In genomic region chr2:158670292-158670691, GRCh38 we compare ENCODE assay signal across 33 cellular contexts.
"Had no signal": no experiment of that assay in that cellular context is flagged by ENCODE, and none has a peak within 500 bp of the region (broad histone marks: within the 10 kb centered on the region; RNA-seq: fewer than 3 reads in every experiment).

No MANE protein-coding gene starts in this region.

- H3K27ac ChIP-seq: adrenal gland, breast epithelium, cardiac muscle cell, colonic mucosa, epithelial cell of prostate, WERI-Rb-1 had no signal

- H3K27me3 ChIP-seq: adrenal gland, breast epithelium, cardiac muscle cell, colonic mucosa had no signal

- H3K36me3 ChIP-seq: breast epithelium, colonic mucosa had no signal

- H3K27ac Mint-ChIP-seq: activated B cell treated with CpG ODN at 0.5 μM for 24 hours; activated CD8-positive, alpha-beta T cell treated with anti-CD3 and anti-CD28 coated beads for 36 hours; activated naive CD4-positive, alpha-beta T cell treated with anti-CD3 and anti-CD28 coated beads for 36 hours; activated naive CD4-positive, alpha-beta T cell treated with anti-CD3 and anti-CD28 coated beads, Interleukin-2, amount 50 U/mL, for 24 hours; activated naive CD8-positive, alpha-beta T cell treated with anti-CD3 and anti-CD28 coated beads for 36 hours; activated naive CD8-positive, alpha-beta T cell treated with anti-CD3 and anti-CD28 coated beads, Interleukin-2, amount 50 U/mL, for 24 hours; activated T-helper 1 cell treated with anti-CD3 and anti-CD28 coated beads, Interleukin-12 subunit alpha, Interleukin-12 subunit beta, Interleukin-2, Interleukin-4 antibody, amounts not matched to agents 30 ng/mL and 10 ng/mL and 1 ng/mL, durations not matched to agents 14 hours and 24 hours and 36 hours; activated T-helper 2 cell treated with anti-CD3 and anti-CD28 coated beads, Interferon-gamma antibody, Interleukin-2, Interleukin-4, amounts not matched to agents 10 μg/mL and 5 μg/mL and 100 μg/mL, durations not matched to agents 14 hours and 24 hours and 36 hours; brain; T-cell; T-helper 1 cell treated with Interleukin-12 subunit alpha and Interleukin-12 subunit beta and Interleukin-4 antibody, amounts not matched to agents 30 μg/mL and 1 μg/mL, for 36 hours; T-helper 2 cell treated with Interferon-gamma antibody and Interleukin-4, amounts not matched to agents 5 μg/mL and 100 μg/mL, for 36 hours had no signal

- H3K4me1 Mint-ChIP-seq: activated B cell treated with CpG ODN at 0.5 μM for 24 hours; activated naive CD4-positive, alpha-beta T cell treated with anti-CD3 and anti-CD28 coated beads, Interleukin-2, amount 50 U/mL, for 24 hours; activated naive CD8-positive, alpha-beta T cell treated with anti-CD3 and anti-CD28 coated beads for 36 hours; activated naive CD8-positive, alpha-beta T cell treated with anti-CD3 and anti-CD28 coated beads, Interleukin-2, amount 50 U/mL, for 24 hours; T-cell had no signal

- DNase-seq: activated B cell treated with CpG ODN at 0.5 μM for 24 hours; activated CD4-positive, alpha-beta T cell treated with anti-CD3 and anti-CD28 coated beads for 48 hours; activated CD4-positive, alpha-beta T cell treated with anti-CD3 and anti-CD28 coated beads, Interleukin-2, amount 50 U/mL, for 1 hour; activated CD4-positive, alpha-beta T cell treated with anti-CD3 and anti-CD28 coated beads, Interleukin-2, amount 50 U/mL, for 48 hours; activated CD8-positive, alpha-beta memory T cell treated with anti-CD3 and anti-CD28 coated beads for 24 hours; activated CD8-positive, alpha-beta T cell treated with anti-CD3 and anti-CD28 coated beads for 36 hours; activated effector memory CD4-positive, alpha-beta T cell treated with anti-CD3 and anti-CD28 coated beads, Interleukin-2, amount 50 U/mL, for 16 hours; activated naive CD4-positive, alpha-beta T cell treated with anti-CD3 and anti-CD28 coated beads for 36 hours; activated naive CD8-positive, alpha-beta T cell treated with anti-CD3 and anti-CD28 coated beads for 36 hours; activated naive CD8-positive, alpha-beta T cell treated with anti-CD3 and anti-CD28 coated beads, Interleukin-2, amount 50 U/mL, for 24 hours; activated T-cell treated with anti-CD3 and anti-CD28 coated beads, Interleukin-2, amount 50 U/mL, for 48 hours; adrenal gland; amygdala; aorta; central memory CD4-positive, alpha-beta T cell; cerebellar nuclear complex; colonic mucosa; effector CD8-positive, alpha-beta T cell; foreskin fibroblast; head of caudate nucleus; T-cell; T1000; WERI-Rb-1 had no signal

- H3K4me1 ChIP-seq: adrenal gland, colonic mucosa had no signal

- H3K9me3 ChIP-seq: adrenal gland, breast epithelium, colonic mucosa had no signal

- ATAC-seq: activated CD4-positive, CD25-positive, alpha-beta regulatory T cell treated with anti-CD3 and anti-CD28 coated beads, Interleukin-2, amount 50 U/mL, for 24 hours; activated CD8-positive, alpha-beta T cell treated with anti-CD3 and anti-CD28 coated beads for 36 hours; activated naive CD8-positive, alpha-beta T cell treated with anti-CD3 and anti-CD28 coated beads, Interleukin-2, amount 50 U/mL, for 24 hours; T-cell had no signal

- H3K4me3 Mint-ChIP-seq: activated B cell treated with CpG ODN at 0.5 μM for 24 hours; activated CD8-positive, alpha-beta T cell treated with anti-CD3 and anti-CD28 coated beads for 36 hours; activated naive CD4-positive, alpha-beta T cell treated with anti-CD3 and anti-CD28 coated beads for 36 hours; activated naive CD4-positive, alpha-beta T cell treated with anti-CD3 and anti-CD28 coated beads, Interleukin-2, amount 50 U/mL, for 24 hours; activated naive CD8-positive, alpha-beta T cell treated with anti-CD3 and anti-CD28 coated beads for 36 hours; activated naive CD8-positive, alpha-beta T cell treated with anti-CD3 and anti-CD28 coated beads, Interleukin-2, amount 50 U/mL, for 24 hours; activated T-helper 1 cell treated with anti-CD3 and anti-CD28 coated beads, Interleukin-12 subunit alpha, Interleukin-12 subunit beta, Interleukin-2, Interleukin-4 antibody, amounts not matched to agents 30 ng/mL and 10 ng/mL and 1 ng/mL, durations not matched to agents 14 hours and 24 hours and 36 hours; brain; T-cell; T-helper 1 cell treated with Interleukin-12 subunit alpha and Interleukin-12 subunit beta and Interleukin-4 antibody, amounts not matched to agents 30 μg/mL and 1 μg/mL, for 36 hours; T-helper 2 cell treated with Interferon-gamma antibody and Interleukin-4, amounts not matched to agents 5 μg/mL and 100 μg/mL, for 36 hours had no signal

- H3K4me3 ChIP-seq: adrenal gland, breast epithelium, cardiac muscle cell, colonic mucosa had no signal

- H3K27me3 Mint-ChIP-seq: activated B cell treated with CpG ODN at 0.5 μM for 24 hours; activated CD8-positive, alpha-beta T cell treated with anti-CD3 and anti-CD28 coated beads for 36 hours; activated naive CD4-positive, alpha-beta T cell treated with anti-CD3 and anti-CD28 coated beads, Interleukin-2, amount 50 U/mL, for 24 hours; activated naive CD8-positive, alpha-beta T cell treated with anti-CD3 and anti-CD28 coated beads for 36 hours; activated naive CD8-positive, alpha-beta T cell treated with anti-CD3 and anti-CD28 coated beads, Interleukin-2, amount 50 U/mL, for 24 hours; brain; T-cell had no signal
